In the genomic region with DNA sequence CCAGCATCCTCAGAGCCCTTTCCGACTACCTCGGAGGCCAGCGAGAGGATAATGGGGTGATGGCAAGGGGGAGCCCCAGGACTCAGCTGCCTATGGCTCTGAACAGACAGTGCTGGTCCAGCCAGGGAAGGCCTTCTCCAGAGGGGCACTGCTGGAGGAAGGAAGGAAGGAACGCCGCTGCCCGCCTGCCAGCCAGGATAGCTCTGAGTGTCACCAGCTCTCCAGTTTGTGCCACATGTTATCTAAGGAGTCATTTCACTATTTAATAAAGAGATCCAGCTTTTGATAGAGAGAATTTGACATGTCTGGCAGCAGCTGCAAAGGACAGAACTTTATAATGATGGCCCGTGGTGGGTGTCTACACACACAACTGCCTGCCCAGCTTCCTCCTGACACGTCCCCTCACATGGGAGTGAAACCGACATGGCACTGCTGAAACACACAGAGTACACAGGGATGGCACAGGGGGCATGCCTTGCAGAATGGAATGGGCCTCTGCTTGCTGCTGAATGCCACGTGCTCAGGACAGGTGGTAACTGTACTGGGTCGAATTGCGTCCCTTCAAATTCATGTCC, we compare ENCODE assay signal across 14 cellular contexts. TPM values are rescaled to one million over a fixed set of nuclear protein-coding genes. Genes with fewer than 3 reads are reported as not detected.
A peak's percentile ranks its signal among the peaks of the same experiment; 100 is the strongest.
DNase-seq lines count a peak whose midpoint lies in the region; ATAC-seq and TF ChIP-seq lines count a peak whose summit lies in the region.
"Had no signal": no experiment of that assay in that cellular context is flagged by ENCODE, and none has a peak within 500 bp of the region (broad histone marks: within the 10 kb centered on the region; RNA-seq: fewer than 3 reads in every experiment).

No MANE protein-coding gene starts in this region.

- H3K36me3 Mint-ChIP-seq in activated T-cell treated with anti-CD3 and anti-CD28 coated beads, Interleukin-2, amount 50 U/mL, for 72 hours (ENCODE audit: insufficient read depth in 2 of 2): peaks cover 0 to 3% of the 10 kb centered on the region in 2 donors

- no peaks in the 10 kb centered on the region for H3K4me1 Mint-ChIP-seq in activated T-cell treated with anti-CD3 and anti-CD28 coated beads, Interleukin-2, amount 50 U/mL, for 72 hours (ENCODE audit: low read depth)

- H3K9me3 ChIP-seq in WERI-Rb-1 (ENCODE audit: severe bottlenecking): no peaks in the 10 kb centered on the region
- no peaks in the 10 kb centered on the region for H3K9me3 ChIP-seq in right atrium auricular region

- H3K4me1 ChIP-seq in right atrium auricular region (peaks cover 0 to 99% of the 10 kb centered on the region in 2 donors), rectal smooth muscle tissue (ENCODE audit: control insufficient read depth, insufficient read depth, low read length) (peaks cover 93% of the 10 kb centered on the region)

- no peak overlapping the region for H3K9ac ChIP-seq in rectal smooth muscle tissue (ENCODE audit: low read length)

- DNase-seq in COR-L47 (lab: John Stamatoyannopoulos, UW) (peak; percentile 27), WERI-Rb-1 (peak; percentile 6), right atrium auricular region (ENCODE audit: low spot score) (no peak), H7 (no peak), amygdala (lab: John Stamatoyannopoulos, UW) (no peak)
- DNase-seq in activated T-cell treated with anti-CD3 and anti-CD28 coated beads, Interleukin-2, amount 50 U/mL, for 72 hours: no peak
- DNase-seq: activated T-cell treated with anti-CD3 and anti-CD28 coated beads, Interleukin-2, amount 50 U/mL, for 48 hours; DMS 273 treated with DMSO at 0.1 percent for 48 hours; Kasumi-1; nucleus accumbens; stimulated activated CD4-positive, alpha-beta T cell treated with anti-CD3 and anti-CD28 coated beads, Interleukin-15, amount 100 ng/mL, for 24 hours had no signal

- no peak for ATAC-seq in GM19324 (IDR thresholded peaks at IDR 0.05; ENCODE audit: low FRiP score, unreplicated experiment)
- ATAC-seq in activated T-cell treated with anti-CD3 and anti-CD28 coated beads, Interleukin-2, amount 50 U/mL, for 72 hours (replicated peaks in 1 of 2): no peak
- ATAC-seq: activated CD4-positive, CD25-positive, alpha-beta regulatory T cell treated with anti-CD3 and anti-CD28 coated beads, Interleukin-2, amount 50 U/mL, for 24 hours had no signal

- no peak overlapping the region for H3K4me3 ChIP-seq in WERI-Rb-1 (ENCODE audit: low read depth, low read length)
- no peak overlapping the region for H3K4me3 ChIP-seq in right atrium auricular region
- no peak overlapping the region for H3K4me3 ChIP-seq in rectal smooth muscle tissue (ENCODE audit: low read length)
- H3K4me3 ChIP-seq in H7 (ENCODE audit: insufficient read depth, low read depth, low read length): no peak overlapping the region

- H3K36me3 ChIP-seq in WERI-Rb-1 (no peaks in the 10 kb centered on the region), right atrium auricular region (no peaks in the 10 kb centered on the region), rectal smooth muscle tissue (ENCODE audit: control insufficient read depth, insufficient read depth, low read length) (no peaks in the 10 kb centered on the region), H7 (replicated peaks; ENCODE audit: control insufficient read depth, insufficient read depth, low read length) (no peaks in the 10 kb centered on the region; the same call in 1 of the 2 replicates)

- no peak overlapping the region for H3K4me3 Mint-ChIP-seq in activated T-cell treated with anti-CD3 and anti-CD28 coated beads, Interleukin-2, amount 50 U/mL, for 72 hours

- H3K27me3 ChIP-seq in WERI-Rb-1 (ENCODE audit: insufficient read depth, low read depth, severe bottlenecking) (no peaks in the 10 kb centered on the region), right atrium auricular region (no peaks in the 10 kb centered on the region), rectal smooth muscle tissue (ENCODE audit: control insufficient read depth, insufficient read depth, low read length) (no peaks in the 10 kb centered on the region), H7 (ENCODE audit: control insufficient read depth, insufficient read depth, low read length) (no peaks in the 10 kb centered on the region; the same call in 1 of the 2 replicates)

- no peak overlapping the region for H3K27ac Mint-ChIP-seq in activated T-cell treated with anti-CD3 and anti-CD28 coated beads, Interleukin-2, amount 50 U/mL, for 72 hours

- no peak for TF ChIP-seq CTCF in WERI-Rb-1 (IDR thresholded peaks at IDR 0.05; ENCODE audit: low read depth, low read length)
- no peak for TF ChIP-seq CTCF in right atrium auricular region (IDR thresholded peaks at IDR 0.05)

- H3K27me3 Mint-ChIP-seq in activated T-cell treated with anti-CD3 and anti-CD28 coated beads, Interleukin-2, amount 50 U/mL, for 72 hours (ENCODE audit: low read depth): no peaks in the 10 kb centered on the region

- no peak overlapping the region for H3K27ac ChIP-seq in WERI-Rb-1
- H3K27ac ChIP-seq in right atrium auricular region: peak overlapping the region; percentile 96 to 97
- peak overlapping the region; percentile 61 for H3K27ac ChIP-seq in rectal smooth muscle tissue (ENCODE audit: low read depth, low read length)

- H3K9me3 Mint-ChIP-seq in activated T-cell treated with anti-CD3 and anti-CD28 coated beads, Interleukin-2, amount 50 U/mL, for 72 hours: no peaks in the 10 kb centered on the region

RNA-seq across cellular contexts. Expression of a gene that starts 37.5 kb away (rescaled TPM):
- 10 to 100 TPM; 19.5 to 26.0 TPM for total RNA-seq in right atrium auricular region
- total RNA-seq in H7 (2014; rRNA removed; shearing (Covaris generic)): 30.2 and 41.3 TPM in 2 replicates
- total RNA-seq in activated T-cell treated with anti-CD3 and anti-CD28 coated beads, Interleukin-2, amount 50 U/mL, for 72 hours: 10 to 100 TPM; 10.7 to 11.0 TPM

RNA-seq across cellular contexts. Expression of a gene that starts 53.5 kb away (rescaled TPM):
- total RNA-seq in right atrium auricular region: 1 to 10 TPM; 1.1 to 1.7 TPM
- 1.4 TPM in 2 replicates for total RNA-seq in H7 (2014; rRNA removed; shearing (Covaris generic))
- under 1 TPM in 1 of 2 donors, not detected in 1; 0.07 TPM for total RNA-seq in activated T-cell treated with anti-CD3 and anti-CD28 coated beads, Interleukin-2, amount 50 U/mL, for 72 hours

Comparison
In these comparisons a context has a peak if more than half of its experiments do, and no peak if none do; other contexts are left out.
1. DNase-seq: peak in COR-L47 (single experiment) and WERI-Rb-1 (single experiment); none in right atrium auricular region (single experiment), H7 (single experiment), activated T-cell treated with anti-CD3 and anti-CD28 coated beads, Interleukin-2, amount 50 U/mL, for 72 hours (0 of 2) and amygdala (0 of 56).